In the genomic region with DNA sequence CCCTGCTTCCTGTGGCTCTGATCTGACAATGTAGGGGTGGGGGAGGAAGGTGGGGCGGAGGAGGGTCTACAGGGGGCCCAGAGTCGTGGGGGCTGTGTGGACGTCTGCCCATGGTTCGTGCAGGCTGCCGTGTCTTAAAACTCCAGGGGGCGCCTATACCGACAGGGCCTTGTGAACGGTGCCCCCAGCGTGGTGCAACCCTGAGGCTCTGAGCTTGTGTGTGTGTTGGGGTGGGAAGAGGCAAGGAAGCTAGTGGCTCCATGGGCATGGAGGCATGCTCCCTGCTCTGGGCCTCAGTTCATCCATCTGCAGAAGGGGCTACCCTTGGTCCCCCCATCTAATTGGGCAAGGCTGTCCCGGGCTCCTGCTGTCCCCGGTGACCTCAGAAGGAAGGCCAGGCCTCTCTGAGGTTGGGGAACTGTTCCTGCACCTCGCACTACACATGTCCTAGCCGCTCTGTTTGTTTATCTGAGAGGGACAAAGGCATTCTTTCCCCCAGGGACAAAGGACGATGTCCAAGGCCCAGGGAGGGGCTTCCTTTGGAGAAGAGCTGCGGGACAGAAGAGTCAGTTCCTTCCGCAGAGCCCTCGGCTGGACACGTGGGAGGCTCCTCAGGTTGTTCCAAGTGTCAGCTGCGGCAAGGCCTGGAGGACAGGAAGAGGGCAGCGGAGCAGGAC, we compare ENCODE assay signal across 14 cellular contexts. TPM values are rescaled to one million over a fixed set of nuclear protein-coding genes. Genes with fewer than 3 reads are reported as not detected.
DNase-seq lines count a peak whose midpoint lies in the region; ATAC-seq, FAIRE-seq and TF ChIP-seq lines count a peak whose summit lies in the region.
"Had no signal": no experiment of that assay in that cellular context is flagged by ENCODE, and none has a peak within 500 bp of the region (broad histone marks: within the 10 kb centered on the region; RNA-seq: fewer than 3 reads in every experiment).

No MANE protein-coding gene starts in this region.

- H3K9me2 ChIP-seq in GM23338 (ENCODE audit: insufficient read depth) = no peaks in the 10 kb centered on the region

- ATAC-seq in GM23338 = peak; percentile 26
- no peak for ATAC-seq in HG03159 (IDR thresholded peaks at IDR 0.05; ENCODE audit: unreplicated experiment)
- no peak for ATAC-seq in HG02938 (IDR thresholded peaks at IDR 0.05; ENCODE audit: unreplicated experiment)
- no peak for ATAC-seq in HG03196 (IDR thresholded peaks at IDR 0.05; ENCODE audit: unreplicated experiment)

- TF ChIP-seq CTCF in GM23338 (conservative IDR thresholded peaks at IDR 0.05; ENCODE audit: low read depth in 2 of 2) (peak in 1 of 2 experiments; percentile 62; a peak in 2 of 4 replicates), kidney (IDR thresholded peaks at IDR 0.05; ENCODE audit: borderline replicate concordance, extremely low read depth, insufficient read depth) (no peak)

- H3K4me1 ChIP-seq in GM23338 (ENCODE audit: insufficient read depth) (peaks cover 49% of the 10 kb centered on the region), kidney (ENCODE audit: control insufficient read depth in 1 of 2, insufficient read depth in 1 of 2, low read depth in 1 of 2, low read length in 2 of 2) (peaks cover 0 to 21% of the 10 kb centered on the region in 2 donors)

- no peaks in the 10 kb centered on the region for H4K20me1 ChIP-seq in GM23338 (replicated peaks; ENCODE audit: insufficient read depth)

- no peak overlapping the region for H3K4me3 Mint-ChIP-seq in GM23338
- H3K4me3 Mint-ChIP-seq: CD14-positive monocyte had no signal

- H3K4me3 ChIP-seq in GM23338 = no peak overlapping the region
- H3K4me3 ChIP-seq in kidney (ENCODE audit: low read length in 2 of 2) = no peak overlapping the region

- H3K27ac Mint-ChIP-seq in GM23338 = peak overlapping the region; percentile 48; the same call in 1 of the 2 replicates

- no peaks in the 10 kb centered on the region for H3K9me3 ChIP-seq in kidney (ENCODE audit: control insufficient read depth in 1 of 2, low read length in 2 of 2)

- H3K27me3 ChIP-seq in GM23338 (ENCODE audit: insufficient read depth) = no peaks in the 10 kb centered on the region

- H3K9ac ChIP-seq in kidney (ENCODE audit: low read length in 2 of 2) = no peak overlapping the region

- H3K27ac ChIP-seq in GM23338 (ENCODE audit: low read depth) = no peak overlapping the region
- peak overlapping the region; percentile 32 to 88 for H3K27ac ChIP-seq in kidney (ENCODE audit: low read depth in 2 of 2, low read length in 2 of 2)

- H3K9me3 Mint-ChIP-seq in GM23338 = no peaks in the 10 kb centered on the region; the same call in 2 of the 3 replicates
- H3K9me3 Mint-ChIP-seq: CD14-positive monocyte had no signal

- H3K79me2 ChIP-seq in GM23338 (replicated peaks; ENCODE audit: insufficient read depth) = no peaks in the 10 kb centered on the region

- intact Hi-C loops in kidney (cut with DNase I) = no loop called here

- H3K4me2 ChIP-seq in GM23338 = peak overlapping the region; percentile 32; the same call in 1 of the 2 replicates

- peaks cover 20% of the 10 kb centered on the region for H3F3A ChIP-seq in GM23338 (replicated peaks; ENCODE audit: low read depth)

- H3K27me3 Mint-ChIP-seq in GM23338 (ENCODE audit: insufficient read depth, low read depth, poor library complexity) = peaks cover 38% of the 10 kb centered on the region

- peak overlapping the region; percentile 52; the same call in 1 of the 2 replicates for H2AFZ ChIP-seq in GM23338

- peaks cover 56% of the 10 kb centered on the region for H3K4me1 Mint-ChIP-seq in GM23338

- in situ Hi-C loops in SK-MEL-5 (cut with HindIII; ENCODE audit: low pct_unique_long_range_greater_than_20kb, low sequenced_read_pairs) = no loop called here

- H3K36me3 ChIP-seq in GM23338 (ENCODE audit: insufficient read depth) (no peaks in the 10 kb centered on the region), kidney (ENCODE audit: control insufficient read depth in 1 of 2, insufficient read depth in 2 of 2, low read length in 2 of 2) (no peaks in the 10 kb centered on the region)

- DNase-seq in 8988T (peak; percentile 21), GM23338 (ENCODE audit: low spot score) (no peak), SK-MEL-5 (ENCODE audit: low read depth, low spot score) (peak; percentile 45), kidney (no peak), SHP77 (lab: John Stamatoyannopoulos, UW) (no peak)
- DNase-seq: activated CD8-positive, alpha-beta memory T cell treated with anti-CD3 and anti-CD28 coated beads for 24 hours; amygdala; NCI-H1417 treated with DMSO at 0.1 percent for 48 hours had no signal

- FAIRE-seq in kidney (lab: Jason Lieb, UNC) = no peak
- FAIRE-seq: keratinocyte had no signal

- H3K36me3 Mint-ChIP-seq in GM23338 (ENCODE audit: low read depth) = no peaks in the 10 kb centered on the region
- H3K36me3 Mint-ChIP-seq: CD14-positive monocyte had no signal

TF ChIP-seq in GM23338, 12 proteins besides CTCF, POLR2A, EP300 and RAD21:
- TF ChIP-seq ZNF331 (CRISPR knock-in tag; IDR thresholded peaks at IDR 0.05; ENCODE audit: low read depth) = no peak
- no peak for TF ChIP-seq EZH2 (IDR thresholded peaks at IDR 0.05; ENCODE audit: low read depth, unreplicated experiment)
- TF ChIP-seq EZH2phosphoT487 (IDR thresholded peaks at IDR 0.05; ENCODE audit: unreplicated experiment) = no peak
- TF ChIP-seq POLR2AphosphoS5 (IDR thresholded peaks at IDR 0.05; ENCODE audit: low read depth) = no peak

RNA-seq across cellular contexts. Expression of gene CA4, which starts 13.5 kb away (rescaled TPM):
- total RNA-seq in GM23338 (2014; rRNA removed; shearing (Covaris generic)) = 4.9 and 8.2 TPM in 2 replicates
- 7.6 and 9.4 TPM in 2 replicates for polyA plus RNA-seq in GM23338 (2016; fragmentation: Nextera tagmentation; extraction: Ambion mirVana)
- total RNA-seq in SK-MEL-5 (2014; rRNA removed; shearing (Covaris generic)) = not detected in 2 replicates
- not detected in 2 replicates for polyA plus RNA-seq in SK-MEL-5 (2015; cell fraction: cytosol; rRNA removed)
- not detected in 2 replicates for polyA plus RNA-seq in SK-MEL-5 (2015; cell fraction: nucleus; rRNA removed)
- total RNA-seq in kidney = 25.3 TPM
- polyA plus RNA-seq in kidney (ENCODE audit: insufficient read depth, low read depth, low replicate concordance) = 102 TPM
- total RNA-seq: epithelial cell of proximal tubule had no signal
- polyA plus RNA-seq: CD14-positive monocyte, keratinocyte had no signal

Comparison
In these comparisons a context has a peak if more than half of its experiments do, and no peak if none do; other contexts are left out.
1. DNase-seq: peak in 8988T (single experiment) and SK-MEL-5 (single experiment); none in GM23338 (single experiment), kidney (single experiment) and SHP77 (0 of 2).